In genomic region chr7:138468244-138469123, GRCh38 we compare ENCODE assay signal across 14 cellular contexts. TPM values are rescaled to one million over a fixed set of nuclear protein-coding genes. Genes with fewer than 3 reads are reported as not detected.
DNase-seq lines count a peak whose midpoint lies in the region; ATAC-seq and TF ChIP-seq lines count a peak whose summit lies in the region.
"Had no signal": no experiment of that assay in that cellular context is flagged by ENCODE, and none has a peak within 500 bp of the region (broad histone marks: within the 10 kb centered on the region; RNA-seq: fewer than 3 reads in every experiment).

No MANE protein-coding gene starts in this region.

- H3K36me3 ChIP-seq in cardiac muscle cell (peaks cover 5% of the 10 kb centered on the region), smooth muscle cell (ENCODE audit: low read depth) (no peaks in the 10 kb centered on the region)
- H3K36me3 ChIP-seq: esophagus muscularis mucosa, transverse colon had no signal

- H3K4me1 Mint-ChIP-seq in neural crest cell, result peaks cover 64% of the 10 kb centered on the region
- H3K4me1 Mint-ChIP-seq in chondrocyte (ENCODE audit: low read depth), result peaks cover 57% of the 10 kb centered on the region

- H3K4me2 ChIP-seq in smooth muscle cell, result no peak overlapping the region

- TF ChIP-seq CTCF in AG04450 (IDR thresholded peaks at IDR 0.05; ENCODE audit: low read depth, low read length), result no peak
- no peak for TF ChIP-seq CTCF in cardiac muscle cell (IDR thresholded peaks at IDR 0.05; ENCODE audit: low read depth, low read length)
- no peak for TF ChIP-seq CTCF in neural crest cell (conservative IDR thresholded peaks at IDR 0.05)
- no peak for TF ChIP-seq CTCF in chondrocyte (IDR thresholded peaks at IDR 0.05)
- TF ChIP-seq CTCF in smooth muscle cell (IDR thresholded peaks at IDR 0.05; ENCODE audit: borderline replicate concordance, insufficient read depth, poor library complexity, severe bottlenecking), result no peak

- H3K79me2 ChIP-seq in smooth muscle cell (ENCODE audit: low read depth), result peaks cover 100% of the 10 kb centered on the region

- H3K9me3 Mint-ChIP-seq in neural crest cell (no peaks in the 10 kb centered on the region), chondrocyte (ENCODE audit: low read depth) (no peaks in the 10 kb centered on the region)
- H3K9me3 Mint-ChIP-seq: activated naive CD4-positive, alpha-beta T cell treated with anti-CD3 and anti-CD28 coated beads, Interleukin-2, amount 50 U/mL, for 24 hours; immature natural killer cell had no signal

- no peak for ATAC-seq in HG03280 (IDR thresholded peaks at IDR 0.05; ENCODE audit: unreplicated experiment)
- ATAC-seq: activated CD8-positive, alpha-beta memory T cell treated with anti-CD3 and anti-CD28 coated beads, Interleukin-2, amount 10 ng/mL, durations not matched to agents 7 days and 5 days had no signal

- DNase-seq in AG04450 (ENCODE audit: low read depth, low spot score) (peak; percentile 13), NCI-H69 (lab: John Stamatoyannopoulos, UW) (peak; percentile 17), cardiac muscle cell (ENCODE audit: low read depth in 1 of 2, low spot score in 1 of 2) (peak in 1 of 2 donors; percentile 71), neural crest cell (ENCODE audit: low read depth, low spot score) (no peak), iPS-NIHi7 (ENCODE audit: extremely low spot score) (no peak), chondrocyte (ENCODE audit: low spot score) (no peak), smooth muscle cell (lab: John Stamatoyannopoulos, UW; ENCODE audit: unreplicated experiment) (no peak)
- DNase-seq: activated CD8-positive, alpha-beta memory T cell treated with anti-CD3 and anti-CD28 coated beads, Interleukin-2, amount 10 ng/mL, durations not matched to agents 7 days and 5 days; immature natural killer cell; stimulated activated CD4-positive, alpha-beta T cell treated with anti-CD3 and anti-CD28 coated beads, Interleukin-12 subunit alpha, Interleukin-12 subunit beta, amount 100 ng/mL, for 4 hours; transverse colon had no signal

- H3K27me3 Mint-ChIP-seq in neural crest cell (ENCODE audit: low read depth) (no peaks in the 10 kb centered on the region), chondrocyte (ENCODE audit: low read depth) (no peaks in the 10 kb centered on the region)
- H3K27me3 Mint-ChIP-seq: activated CD8-positive, alpha-beta memory T cell treated with anti-CD3 and anti-CD28 coated beads, Interleukin-2, amount 10 ng/mL, durations not matched to agents 7 days and 5 days; activated naive CD4-positive, alpha-beta T cell treated with anti-CD3 and anti-CD28 coated beads, Interleukin-2, amount 50 U/mL, for 24 hours had no signal

- H3K4me1 ChIP-seq in cardiac muscle cell (ENCODE audit: low read depth) (peaks cover 51% of the 10 kb centered on the region), smooth muscle cell (ENCODE audit: low read depth) (peaks cover 17% of the 10 kb centered on the region)

- H2AFZ ChIP-seq in smooth muscle cell (ENCODE audit: low read depth), result no peak overlapping the region

- no peaks in the 10 kb centered on the region for H3K9me3 ChIP-seq in AG04450 (ENCODE audit: control insufficient read depth, insufficient read depth, low read length)
- no peaks in the 10 kb centered on the region for H3K9me3 ChIP-seq in cardiac muscle cell (ENCODE audit: low read depth)
- no peaks in the 10 kb centered on the region for H3K9me3 ChIP-seq in smooth muscle cell (replicated peaks; ENCODE audit: low read depth)
- H3K9me3 ChIP-seq: esophagus muscularis mucosa, transverse colon had no signal

- 92% methylated on average over 5 of the region's 5 CpGs for WGBS in smooth muscle cell (ENCODE audit: low lambda C conversion rate)

- no peaks in the 10 kb centered on the region for H3F3A ChIP-seq in smooth muscle cell (ENCODE audit: low read depth)

- H3K36me3 Mint-ChIP-seq in neural crest cell (ENCODE audit: low read depth) (peaks cover 4% of the 10 kb centered on the region), chondrocyte (ENCODE audit: low read depth) (no peaks in the 10 kb centered on the region)
- H3K36me3 Mint-ChIP-seq: immature natural killer cell had no signal

- H3K27ac Mint-ChIP-seq in neural crest cell (ENCODE audit: unreplicated experiment) (no peak overlapping the region), chondrocyte (ENCODE audit: unreplicated experiment) (no peak overlapping the region)
- H3K27ac Mint-ChIP-seq: activated CD8-positive, alpha-beta memory T cell treated with anti-CD3 and anti-CD28 coated beads, Interleukin-2, amount 10 ng/mL, durations not matched to agents 7 days and 5 days; activated naive CD4-positive, alpha-beta T cell treated with anti-CD3 and anti-CD28 coated beads, Interleukin-2, amount 50 U/mL, for 24 hours had no signal

- H3K4me3 Mint-ChIP-seq in neural crest cell (peak overlapping the region; percentile 7), chondrocyte (ENCODE audit: unreplicated experiment) (no peak overlapping the region)
- H3K4me3 Mint-ChIP-seq: activated CD8-positive, alpha-beta memory T cell treated with anti-CD3 and anti-CD28 coated beads, Interleukin-2, amount 10 ng/mL, durations not matched to agents 7 days and 5 days; activated naive CD4-positive, alpha-beta T cell treated with anti-CD3 and anti-CD28 coated beads, Interleukin-2, amount 50 U/mL, for 24 hours; immature natural killer cell had no signal

- POLR2A ChIA-PET in AG04450 (lab: Yijun Ruan, JAX), result no interaction called here

- CTCF ChIA-PET in AG04450 (lab: Charles Lee), result interaction anchor here (0.6 to 1.5 kb wide), 3 partner anchors 9 to 270 kb away, joined by 3 to 7 read pairs (median 6); partner anchors contain the start of gene TRIM24

- H3K27ac ChIP-seq in AG04450 (ENCODE audit: low read depth, low read length), result no peak overlapping the region
- H3K27ac ChIP-seq in cardiac muscle cell, result peak overlapping the region; percentile 64
- no peak overlapping the region for H3K27ac ChIP-seq in smooth muscle cell (ENCODE audit: low read depth)
- H3K27ac ChIP-seq: esophagus muscularis mucosa, transverse colon had no signal

- no peak overlapping the region for H3K4me3 ChIP-seq in AG04450 (ENCODE audit: low read depth, low read length)
- H3K4me3 ChIP-seq in cardiac muscle cell, result no peak overlapping the region
- no peak overlapping the region for H3K4me3 ChIP-seq in smooth muscle cell
- H3K4me3 ChIP-seq: esophagus muscularis mucosa, transverse colon had no signal

- H4K20me1 ChIP-seq in smooth muscle cell (ENCODE audit: low read depth), result peaks cover 98% of the 10 kb centered on the region

- H3K27me3 ChIP-seq in AG04450 (ENCODE audit: control insufficient read depth, insufficient read depth, low read length) (no peaks in the 10 kb centered on the region), cardiac muscle cell (no peaks in the 10 kb centered on the region), smooth muscle cell (ENCODE audit: low read depth) (no peaks in the 10 kb centered on the region)
- H3K27me3 ChIP-seq: esophagus muscularis mucosa, transverse colon had no signal

- no peak overlapping the region for H3K9ac ChIP-seq in smooth muscle cell (ENCODE audit: low read depth)

RNA-seq across cellular contexts. Expression of gene TRIM24, which starts 8.4 kb away (rescaled TPM):
- polyA plus RNA-seq in AG04450 (2011; rRNA removed), result 7.1 and 9.3 TPM in 2 replicates
- polyA minus RNA-seq in AG04450 (2011; rRNA and poly(A)+ RNA removed), result 9.3 and 11.4 TPM in 2 replicates
- 79.5 and 99.2 TPM in 2 replicates for total RNA-seq in cardiac muscle cell
- 113 and 130 TPM in 2 replicates for polyA plus RNA-seq in cardiac muscle cell
- total RNA-seq in neural crest cell, result 93.8 and 94.0 TPM in 2 replicates
- total RNA-seq in chondrocyte, result 24.1 to 31.6 TPM (median 31.1 TPM) in 3 replicates
- 52.1 and 60.7 TPM in 2 replicates for total RNA-seq in smooth muscle cell
- polyA plus RNA-seq in smooth muscle cell, result 24.9 and 39.9 TPM in 2 replicates

Comparison
In these comparisons a context has a peak if more than half of its experiments do, and no peak if none do; other contexts are left out.
1. DNase-seq: peak in AG04450 (single experiment) and NCI-H69 (single experiment); none in neural crest cell (single experiment), iPS-NIHi7 (single experiment), chondrocyte (single experiment) and smooth muscle cell (single experiment).